ENCODE assay signal across 14 cellular contexts in genomic region chrX:102957751-102958150, GRCh38.
"Had no signal": no experiment of that assay in that cellular context is flagged by ENCODE, and none has a peak within 500 bp of the region (broad histone marks: within the 10 kb centered on the region; RNA-seq: fewer than 3 reads in every experiment).

No MANE protein-coding gene starts in this region.

- DNase-seq: activated B cell treated with CpG ODN at 0.5 μM for 24 hours; activated CD4-positive, alpha-beta T cell treated with anti-CD3 and anti-CD28 coated beads, Interleukin-2, amount 10 ng/mL, durations not matched to agents 24 days and 14 days; activated gamma-delta T cell treated with Interleukin-2 at 50 U/mL for 16 hours; anterior cingulate cortex; cerebellar nuclear complex; endodermal cell; erythroblast; foreskin melanocyte; spleen; stimulated activated naive CD8-positive, alpha-beta T cell treated with anti-CD3 and anti-CD28 coated beads, Interleukin-15, amount 100 ng/mL, for 72 hours; testis; upper lobe of left lung had no signal

- H3K27me3 ChIP-seq: testis, upper lobe of left lung had no signal

- H3K36me3 ChIP-seq: breast epithelium, spleen, upper lobe of left lung had no signal

- H3K4me1 ChIP-seq: breast epithelium, spleen, testis, upper lobe of left lung had no signal

- H3K9me3 ChIP-seq: breast epithelium, testis, upper lobe of left lung had no signal

- H3K27ac ChIP-seq: breast epithelium, spleen, testis, upper lobe of left lung had no signal

- H3K4me3 ChIP-seq: breast epithelium, spleen, testis, upper lobe of left lung had no signal

- ATAC-seq: sciatic nerve; stimulated activated naive CD8-positive, alpha-beta T cell treated with anti-CD3 and anti-CD28 coated beads, Interleukin-15, amount 100 ng/mL, for 72 hours had no signal
